ENCODE assay signal across 19 cellular contexts in the genomic region with DNA sequence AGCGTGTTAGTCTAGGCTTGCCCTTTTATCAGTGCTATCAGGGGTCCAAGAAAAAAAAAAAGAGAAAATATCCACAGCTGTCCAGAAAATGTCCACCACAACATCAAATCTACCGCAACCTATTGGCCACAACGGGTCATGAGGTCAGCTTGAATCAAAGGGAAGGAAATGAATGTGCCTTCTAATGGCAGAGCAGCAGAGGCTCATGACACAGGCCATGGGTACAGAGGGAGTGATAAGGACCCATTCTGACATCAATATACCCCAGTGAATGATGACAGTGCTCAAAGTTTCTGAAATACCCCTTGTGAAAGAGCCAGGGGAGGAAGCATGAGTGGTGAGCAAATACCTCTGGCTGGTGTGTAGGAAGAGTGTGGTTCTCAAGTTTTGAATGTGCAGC.
"Had no signal": no experiment of that assay in that cellular context is flagged by ENCODE, and none has a peak within 500 bp of the region (broad histone marks: within the 10 kb centered on the region; RNA-seq: fewer than 3 reads in every experiment).

No MANE protein-coding gene starts in this region.

- H3K36me3 ChIP-seq: esophagus muscularis mucosa, gastrocnemius medialis, heart right ventricle, transverse colon had no signal

- H3K4me3 ChIP-seq: esophagus muscularis mucosa, gastrocnemius medialis, heart right ventricle, psoas muscle, skin epidermis, testis, transverse colon had no signal

- DNase-seq: effector memory CD8-positive, alpha-beta T cell; gastrocnemius medialis; heart right ventricle; hypothalamus; kidney glomerular epithelial cell; mammary epithelial cell; naive thymus-derived CD8-positive, alpha-beta T cell; psoas muscle; retina; stimulated activated CD4-positive, alpha-beta T cell treated with anti-CD3 and anti-CD28 coated beads, Interleukin-2, amount 100 ng/mL, for 24 hours; stimulated activated CD4-positive, alpha-beta T cell treated with anti-CD3 and anti-CD28 coated beads, Interleukin-4, amount 100 ng/mL, for 4 hours; stimulated activated naive B cell treated with anti-CD40 and anti-IgM and Interleukin-4, amounts not matched to agents 10 μg/mL and 1 μg/mL and 100 μg/mL, for 72 hours; stimulated activated naive CD8-positive, alpha-beta T cell treated with anti-CD3 and anti-CD28 coated beads, Interleukin-15, amount 100 ng/mL, for 72 hours; testis; transverse colon had no signal

- ATAC-seq: effector memory CD8-positive, alpha-beta T cell; gastrocnemius medialis; heart right ventricle; naive thymus-derived CD8-positive, alpha-beta T cell; psoas muscle; sciatic nerve; stimulated activated naive B cell treated with anti-CD40 and anti-IgM and Interleukin-4, amounts not matched to agents 10 μg/mL and 1 μg/mL and 100 μg/mL, for 72 hours; stimulated activated naive CD8-positive, alpha-beta T cell treated with anti-CD3 and anti-CD28 coated beads, Interleukin-15, amount 100 ng/mL, for 72 hours had no signal

- H3K9me3 ChIP-seq: esophagus muscularis mucosa, gastrocnemius medialis, psoas muscle, testis had no signal

- H3K4me1 ChIP-seq: esophagus muscularis mucosa, gastrocnemius medialis, heart right ventricle, psoas muscle, testis, transverse colon had no signal

- H3K27ac ChIP-seq: epithelial cell of prostate, esophagus muscularis mucosa, gastrocnemius medialis, heart right ventricle, psoas muscle, skin epidermis, testis, transverse colon had no signal

- H3K27me3 ChIP-seq: esophagus muscularis mucosa, gastrocnemius medialis, heart right ventricle, testis, transverse colon had no signal
